9 cellular contexts compared by ENCODE assay signal in the genomic region with DNA sequence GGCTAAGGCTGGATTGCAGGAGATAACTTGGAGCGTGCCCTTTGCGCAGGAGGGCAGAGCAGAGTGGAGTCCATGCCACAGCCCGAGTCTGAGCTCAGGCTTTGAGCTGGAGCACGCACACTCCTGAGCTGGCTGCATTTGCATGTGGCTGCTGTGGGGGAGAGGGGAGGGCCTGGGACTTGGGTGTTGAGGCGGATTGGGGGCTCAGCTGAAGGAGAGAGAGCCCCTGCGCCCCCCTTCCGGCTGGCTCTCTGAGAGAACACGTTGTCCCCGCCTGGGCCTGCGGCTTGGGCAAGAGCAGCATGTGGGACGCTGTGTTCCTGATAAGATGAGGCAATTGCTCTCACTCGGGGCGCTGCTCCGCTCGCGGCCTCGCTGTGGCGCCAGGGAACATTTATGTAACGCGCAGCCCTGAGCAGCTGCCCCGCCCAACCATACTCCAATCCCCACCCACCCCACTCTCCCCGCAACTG. TPM values are rescaled to one million over a fixed set of nuclear protein-coding genes. Genes with fewer than 3 reads are reported as not detected.
DNase-seq lines count a peak whose midpoint lies in the region; ATAC-seq, FAIRE-seq and TF ChIP-seq lines count a peak whose summit lies in the region.
"Had no signal": no experiment of that assay in that cellular context is flagged by ENCODE, and none has a peak within 500 bp of the region (broad histone marks: within the 10 kb centered on the region; RNA-seq: fewer than 3 reads in every experiment).

No MANE protein-coding gene starts in this region.

- 0 out of 2 replicates have a peak, but pooled peaks have one; percentile 23 for TF ChIP-seq POLR2A in GM12891 (IDR thresholded peaks at IDR 0.05; ENCODE audit: low read depth, low read length)
- TF ChIP-seq POLR2A in transverse colon (IDR thresholded peaks at IDR 0.05), result peak; percentile 64

- intact Hi-C loops in head of caudate nucleus (cut with DNase I) (loop anchor here (5.0 to 10.0 kb wide), 3 partner anchors 38 to 151 kb away; a partner anchor contains a TSS), transverse colon (cut with DNase I; ENCODE audit: low total_unique reads) (loop anchor here (10.0 kb wide), 1 partner anchor 69 kb away; no protein-coding TSS in a partner anchor)

- H3K4me3 ChIP-seq in transverse colon, result peak overlapping the region in 1 of 4 donors; percentile 24

- DNase-seq in GM12891 (ENCODE audit: insufficient read length, low spot score) (peak; percentile 76), SK-N-DZ (ENCODE audit: low spot score) (peak; percentile 81), head of caudate nucleus (peak; percentile 84 to 97 (median 94)), progenitor cell of endocrine pancreas (ENCODE audit: low spot score, unreplicated experiment) (peak; percentile 35), transverse colon (peak; percentile 96), NCI-H226 (no peak)

- H3K36me3 Mint-ChIP-seq in activated naive CD4-positive, alpha-beta T cell treated with anti-CD3 and anti-CD28 coated beads, Interleukin-2, amount 50 U/mL, for 24 hours, result peaks cover 6% of the 10 kb centered on the region
- H3K36me3 Mint-ChIP-seq in progenitor cell of endocrine pancreas (ENCODE audit: insufficient read depth), result peaks cover 3% of the 10 kb centered on the region

- peak; percentile 100 for TF ChIP-seq EP300 in transverse colon (IDR thresholded peaks at IDR 0.05; ENCODE audit: low read depth)

- WGBS in transverse colon (ENCODE audit: low coverage in 1 of 2), 2 donors, result 13% methylated on average over 18 of the region's 22 CpGs; no CpG with 5 or more reads in 1 of the 2 donors

- H3K9me3 ChIP-seq in transverse colon, result no peaks in the 10 kb centered on the region

- peak; percentile 98 for FAIRE-seq in GM12891 (lab: Jason Lieb, UNC)
- FAIRE-seq: colon had no signal

- peaks cover 97% of the 10 kb centered on the region for H3K4me1 Mint-ChIP-seq in activated naive CD4-positive, alpha-beta T cell treated with anti-CD3 and anti-CD28 coated beads, Interleukin-2, amount 50 U/mL, for 24 hours
- peaks cover 41% of the 10 kb centered on the region for H3K4me1 Mint-ChIP-seq in progenitor cell of endocrine pancreas (ENCODE audit: low read depth)

- no peaks in the 10 kb centered on the region for H3K9me3 Mint-ChIP-seq in activated naive CD4-positive, alpha-beta T cell treated with anti-CD3 and anti-CD28 coated beads, Interleukin-2, amount 50 U/mL, for 24 hours
- H3K9me3 Mint-ChIP-seq in progenitor cell of endocrine pancreas (ENCODE audit: low read depth), result peaks cover 3% of the 10 kb centered on the region

- peak; percentile 48 for TF ChIP-seq CTCF in progenitor cell of endocrine pancreas (IDR thresholded peaks at IDR 0.05; ENCODE audit: unreplicated experiment)
- peak; percentile 27 to 59 (median 36) for TF ChIP-seq CTCF in transverse colon (IDR thresholded peaks at IDR 0.05)

- H3K27me3 ChIP-seq in transverse colon, result no peaks in the 10 kb centered on the region

- H3K27ac ChIP-seq in transverse colon, result peak overlapping the region; percentile 85 to 96 (median 91)

- no peaks in the 10 kb centered on the region for H3K36me3 ChIP-seq in transverse colon

- H3K4me1 ChIP-seq in transverse colon, result peaks cover 53 to 88% (median 59%) of the 10 kb centered on the region in 4 donors

- peak overlapping the region; percentile 98 for H3K27ac Mint-ChIP-seq in activated naive CD4-positive, alpha-beta T cell treated with anti-CD3 and anti-CD28 coated beads, Interleukin-2, amount 50 U/mL, for 24 hours
- H3K27ac Mint-ChIP-seq in progenitor cell of endocrine pancreas, result peak overlapping the region; percentile 29

- in situ Hi-C loops in transverse colon (cut with MboI; ENCODE audit: low pct_ligation_motif_present in 1 of 4, low pct_unique_long_range_greater_than_20kb in 1 of 4, low sequenced_read_pairs in 3 of 4), result no loop called here

- H3K4me3 Mint-ChIP-seq in activated naive CD4-positive, alpha-beta T cell treated with anti-CD3 and anti-CD28 coated beads, Interleukin-2, amount 50 U/mL, for 24 hours, result peak overlapping the region; percentile 80
- H3K4me3 Mint-ChIP-seq in progenitor cell of endocrine pancreas (ENCODE audit: low read depth), result no peak overlapping the region

- H3K27me3 Mint-ChIP-seq in activated naive CD4-positive, alpha-beta T cell treated with anti-CD3 and anti-CD28 coated beads, Interleukin-2, amount 50 U/mL, for 24 hours, result no peaks in the 10 kb centered on the region
- H3K27me3 Mint-ChIP-seq in progenitor cell of endocrine pancreas, result no peaks in the 10 kb centered on the region

- peak; percentile 42 for ATAC-seq in HG03025 (IDR thresholded peaks at IDR 0.05; ENCODE audit: low FRiP score, unreplicated experiment)

TF ChIP-seq in GM12891, 5 proteins besides CTCF, POLR2A, EP300 and RAD21:
- TF ChIP-seq POU2F2 (IDR thresholded peaks at IDR 0.05; ENCODE audit: low read depth, low read length) (peak; percentile 97), SPI1 (IDR thresholded peaks at IDR 0.05; ENCODE audit: low read depth, low read length) (no peak), POLR2AphosphoS5 (IDR thresholded peaks at IDR 0.05; ENCODE audit: low read depth, low read length) (0 out of 2 replicates have a peak, but pooled peaks have one; percentile 14), TAF1 (IDR thresholded peaks at IDR 0.05; ENCODE audit: low read depth, low read length) (no peak), PAX5 (IDR thresholded peaks at IDR 0.05; ENCODE audit: insufficient read depth, low read length, severe bottlenecking) (no peak)

RNA-seq across cellular contexts. Expression of a gene that starts 39.1 kb away (rescaled TPM):
- 47.3 TPM for polyA plus RNA-seq in GM12891 (2012; ENCODE audit: low read depth, missing spikeins)
- 65.3 and 76.1 TPM in 2 replicates for polyA plus RNA-seq in SK-N-DZ (2014; cell fraction: cytosol; rRNA removed)
- 26.8 and 37.7 TPM in 2 replicates for polyA plus RNA-seq in SK-N-DZ (2014; cell fraction: nucleus; rRNA removed)
- total RNA-seq in progenitor cell of endocrine pancreas, result 26.9 and 34.0 TPM in 2 replicates
- total RNA-seq in transverse colon, result 10 to 100 TPM; 39.0 to 81.2 (median 68.8) TPM
